1 cellular context compared by ENCODE assay signal in genomic region chr1:145957443-145958319, GRCh38.
A peak's percentile ranks its signal among the peaks of the same experiment; 100 is the strongest.
TF ChIP-seq lines count a peak whose summit lies in the region.

Gene LIX1L (minus strand): TSS chr1:145958017. CDS start chr1:145957927, 90 bp downstream.

TF ChIP-seq in HepG2, 621 proteins besides CTCF, POLR2A, EP300 and RAD21 (continued from another document and continues in another):
- TF ChIP-seq ZXDC (CRISPR knock-in tag; IDR thresholded peaks at IDR 0.05): no peak
- no peak for TF ChIP-seq ZNF318 (CRISPR knock-in tag; IDR thresholded peaks at IDR 0.05)
- no peak for TF ChIP-seq ZNF776 (CRISPR knock-in tag; IDR thresholded peaks at IDR 0.05)
- TF ChIP-seq ZNF354B (CRISPR knock-in tag; IDR thresholded peaks at IDR 0.05): no peak; the same call in 1 of the 2 replicates
- peak; percentile 25; the same call in 1 of the 2 replicates for TF ChIP-seq MAZ (IDR thresholded peaks at IDR 0.05; ENCODE audit: borderline replicate concordance, low read depth, low read length)
- peak; percentile 64; the same call in 1 of the 2 replicates for TF ChIP-seq MAZ (CRISPR knock-in tag; IDR thresholded peaks at IDR 0.05; ENCODE audit: low read depth)
- TF ChIP-seq ZKSCAN8 (CRISPR knock-in tag; IDR thresholded peaks at IDR 0.05; ENCODE audit: borderline replicate concordance): 0 out of 2 replicates have a peak, but pooled peaks have one; percentile 37
- TF ChIP-seq ZNF230 (CRISPR knock-in tag; IDR thresholded peaks at IDR 0.05): no peak
- no peak for TF ChIP-seq SSRP1 (CRISPR knock-in tag; IDR thresholded peaks at IDR 0.05)
- no peak for TF ChIP-seq FOXO4 (CRISPR knock-in tag; conservative IDR thresholded peaks at IDR 0.05)
- TF ChIP-seq ZUFSP (CRISPR knock-in tag; IDR thresholded peaks at IDR 0.05; ENCODE audit: borderline replicate concordance): no peak
- TF ChIP-seq THAP8 (CRISPR knock-in tag; IDR thresholded peaks at IDR 0.05; ENCODE audit: borderline replicate concordance): 0 out of 2 replicates have a peak, but pooled peaks have one; percentile 24
- peak; percentile 72 for TF ChIP-seq ZNF687 (CRISPR knock-in tag; IDR thresholded peaks at IDR 0.05)
- TF ChIP-seq ZNF850 (CRISPR knock-in tag; conservative IDR thresholded peaks at IDR 0.05): no peak
- TF ChIP-seq ADNP (CRISPR knock-in tag; IDR thresholded peaks at IDR 0.05): no peak
- TF ChIP-seq ZNF891 (CRISPR knock-in tag; IDR thresholded peaks at IDR 0.05): no peak
- no peak for TF ChIP-seq MTA1 (CRISPR knock-in tag; IDR thresholded peaks at IDR 0.05; ENCODE audit: borderline replicate concordance)
- TF ChIP-seq ZNF782 (CRISPR knock-in tag; IDR thresholded peaks at IDR 0.05; ENCODE audit: borderline replicate concordance): no peak
- no peak for TF ChIP-seq IKZF1 (IDR thresholded peaks at IDR 0.05)
- no peak for TF ChIP-seq EEA1 (CRISPR knock-in tag; IDR thresholded peaks at IDR 0.05; ENCODE audit: borderline replicate concordance)
- peak; percentile 87 for TF ChIP-seq SP2 (CRISPR knock-in tag; IDR thresholded peaks at IDR 0.05)
- TF ChIP-seq XBP1 (CRISPR knock-in tag; IDR thresholded peaks at IDR 0.05): no peak
- no peak for TF ChIP-seq ZNF460 (CRISPR knock-in tag; IDR thresholded peaks at IDR 0.05; ENCODE audit: borderline replicate concordance)
- no peak for TF ChIP-seq SMARCC2 (IDR thresholded peaks at IDR 0.05)
- TF ChIP-seq SKI (IDR thresholded peaks at IDR 0.05; ENCODE audit: partially characterized antibody): peak; percentile 30
- TF ChIP-seq AGO2 (optimal IDR thresholded peaks at IDR 0.05; ENCODE audit: low read depth, low read length): peak; percentile 20
- no peak for TF ChIP-seq USF2 (IDR thresholded peaks at IDR 0.05; ENCODE audit: low read depth, low read length)
- no peak; the same call in 1 of the 2 replicates for TF ChIP-seq USF2 (CRISPR knock-in tag; IDR thresholded peaks at IDR 0.05; ENCODE audit: borderline replicate concordance)
- no peak for TF ChIP-seq TEF (CRISPR knock-in tag; IDR thresholded peaks at IDR 0.05)
- TF ChIP-seq KAT7 (CRISPR knock-in tag; IDR thresholded peaks at IDR 0.05; ENCODE audit: borderline replicate concordance): no peak; the same call in 1 of the 2 replicates
- no peak for TF ChIP-seq ZSCAN20 (CRISPR knock-in tag; IDR thresholded peaks at IDR 0.05; ENCODE audit: borderline replicate concordance)
- TF ChIP-seq POGZ (CRISPR knock-in tag; IDR thresholded peaks at IDR 0.05): peak; percentile 51; the same call in 1 of the 2 replicates
- TF ChIP-seq SAFB2 (CRISPR knock-in tag; IDR thresholded peaks at IDR 0.05; ENCODE audit: borderline replicate concordance, low read depth): no peak
